Comparison of ENCODE assay signal across 20 cellular contexts in genomic region chr6:71260205-71260604, GRCh38. TPM values are rescaled to one million over a fixed set of nuclear protein-coding genes. Genes with fewer than 3 reads are reported as not detected.
"Had no signal": no experiment of that assay in that cellular context is flagged by ENCODE, and none has a peak within 500 bp of the region (broad histone marks: within the 10 kb centered on the region; RNA-seq: fewer than 3 reads in every experiment).

No MANE protein-coding gene starts in this region.

- DNase-seq: KBM-7, MV-4-11, NCI-H1048, NCI-H1105, NCI-H1436 treated with DMSO at 0.1 percent for 48 hours, NCI-H1694, NCI-H187 treated with DMSO at 0.1 percent for 48 hours, NCI-H2029 treated with DMSO at 0.1 percent for 48 hours, NCI-H2171, NCI-H226, NCI-H446, NCI-H510A, NCI-H524 treated with DMSO at 0.1 percent for 48 hours, NCI-H82, PC-3, SHP77 treated with DMSO at 0.1 percent for 48 hours had no signal

- ATAC-seq: Panc1, PC-3 had no signal

- H3K9me3 ChIP-seq: SJSA1 had no signal

- H3K4me3 ChIP-seq: SJSA1 had no signal

- H3K36me3 ChIP-seq: SJSA1 had no signal

- H3K27ac ChIP-seq: RWPE1, SJSA1 had no signal

RNA-seq across cellular contexts. Expression of gene OGFRL1, which starts 28.4 kb away (rescaled TPM):
- total RNA-seq: HT-29 had no signal
